In genomic region chr6:42101186-42101657, GRCh38 we compare ENCODE assay signal across 1 cellular context.
A peak's percentile ranks its signal among the peaks of the same experiment; 100 is the strongest.
TF ChIP-seq lines count a peak whose summit lies in the region.

No MANE protein-coding gene starts in this region.

TF ChIP-seq in HepG2, 621 proteins besides CTCF, POLR2A, EP300 and RAD21 (continued from another document):
- TF ChIP-seq ARID4A (CRISPR knock-in tag; IDR thresholded peaks at IDR 0.05; ENCODE audit: borderline replicate concordance) (no peak), ZNF335 (CRISPR knock-in tag; IDR thresholded peaks at IDR 0.05) (0 out of 2 replicates have a peak, but pooled peaks have one; percentile 24), ZBTB3 (CRISPR knock-in tag; IDR thresholded peaks at IDR 0.05; ENCODE audit: borderline replicate concordance, low read depth) (no peak), KDM2A (CRISPR knock-in tag; IDR thresholded peaks at IDR 0.05; ENCODE audit: borderline replicate concordance, low read depth) (peak; percentile 23; the same call in 1 of the 2 replicates), SOX13 (IDR thresholded peaks at IDR 0.05) (no peak), SOX13 (CRISPR knock-in tag; conservative IDR thresholded peaks at IDR 0.05 in 1 of 2, IDR thresholded peaks at IDR 0.05 in 1 of 2) (0 out of 4 replicates have a peak, but pooled peaks of 1 of the 2 experiments have one; percentile 14), SKI (IDR thresholded peaks at IDR 0.05; ENCODE audit: partially characterized antibody) (no peak), SALL2 (CRISPR knock-in tag; IDR thresholded peaks at IDR 0.05) (no peak), FOXA1 (IDR thresholded peaks at IDR 0.05) (no peak), FOXA1 (CRISPR knock-in tag; IDR thresholded peaks at IDR 0.05) (peak; percentile 35; the same call in 1 of the 2 replicates)
